1 cellular context compared by ENCODE assay signal in the genomic region with DNA sequence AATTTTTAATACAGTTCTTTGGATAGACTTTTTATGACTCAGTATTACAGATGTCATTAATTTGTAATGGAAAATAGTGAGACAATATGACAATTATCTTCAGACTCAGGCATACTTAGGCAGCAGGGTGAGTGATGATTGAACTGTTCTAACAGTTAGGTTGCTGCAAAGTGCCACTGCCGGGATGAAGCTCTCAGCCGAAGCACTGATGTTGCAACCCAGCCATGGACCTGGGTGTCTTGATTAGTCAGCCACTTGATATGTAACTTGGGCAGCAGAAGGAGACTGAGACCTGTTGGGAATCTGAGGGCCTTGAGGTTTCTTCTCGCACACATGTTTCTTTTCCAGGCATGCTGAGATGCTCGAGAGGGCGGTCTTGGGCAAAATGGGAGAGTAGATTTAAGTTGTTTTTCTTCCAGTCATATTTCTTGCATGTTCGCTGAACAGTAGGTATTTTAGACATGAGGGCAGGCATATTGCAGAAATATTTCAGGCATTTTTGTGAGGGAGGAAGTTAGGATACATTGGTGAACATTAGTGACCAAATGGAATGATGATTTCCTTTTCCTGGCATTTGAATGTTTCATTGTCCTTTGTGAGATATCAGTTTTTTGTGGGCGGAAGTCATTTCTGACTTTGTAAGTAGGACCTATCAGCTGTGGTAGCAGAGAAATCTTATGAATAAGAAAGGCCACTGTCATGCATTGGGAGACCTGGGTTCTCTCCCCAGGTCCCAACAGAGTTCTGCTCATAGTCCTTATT.
TF ChIP-seq lines count a peak whose summit lies in the region.

No MANE protein-coding gene starts in this region.

TF ChIP-seq in HepG2, 621 proteins besides CTCF, POLR2A, EP300 and RAD21:
- TF ChIP-seq ZXDC (CRISPR knock-in tag; IDR thresholded peaks at IDR 0.05): no peak
- 0 out of 2 replicates have a peak, but pooled peaks have one; percentile 38 for TF ChIP-seq ZNF343 (CRISPR knock-in tag; IDR thresholded peaks at IDR 0.05)
